8 cellular contexts compared by ENCODE assay signal in the genomic region with DNA sequence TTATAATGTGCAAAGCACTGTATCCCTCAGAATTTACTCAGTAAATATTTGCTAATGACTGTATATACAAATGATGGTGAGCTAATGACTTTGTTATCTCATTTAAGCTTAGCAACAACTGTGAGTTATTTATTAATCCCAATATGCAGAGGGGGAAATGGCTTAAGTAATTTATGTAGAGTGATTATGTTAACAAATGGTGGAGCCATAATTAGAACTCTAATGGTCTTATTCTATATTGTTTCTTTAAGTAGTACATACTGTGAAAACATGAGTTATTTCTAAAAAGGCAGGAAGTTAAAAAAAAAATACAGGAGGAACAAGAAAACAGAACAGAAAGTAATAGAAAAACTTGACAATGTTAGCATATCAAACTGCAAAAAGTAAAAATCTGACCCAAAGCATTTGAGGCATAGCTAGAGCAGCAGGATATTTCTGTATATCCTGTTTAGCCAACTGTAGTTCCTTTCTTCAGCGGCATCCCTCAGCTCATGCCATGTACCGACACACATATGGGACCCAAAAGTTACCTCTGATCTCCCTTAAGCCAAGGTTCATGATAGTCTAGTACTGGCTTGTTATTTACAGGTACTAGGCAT.
DNase-seq lines count a peak whose midpoint lies in the region; ATAC-seq and TF ChIP-seq lines count a peak whose summit lies in the region.

No MANE protein-coding gene starts in this region.

- H3F3A ChIP-seq in PC-9 (ENCODE audit: insufficient read depth, low read depth) = no peaks in the 10 kb centered on the region

- H3K9me3 Mint-ChIP-seq in effector memory CD8-positive, alpha-beta T cell = no peaks in the 10 kb centered on the region

- H3K4me3 Mint-ChIP-seq in effector memory CD8-positive, alpha-beta T cell = no peak overlapping the region

- peak; percentile 70 for ATAC-seq in GM21381 (IDR thresholded peaks at IDR 0.05; ENCODE audit: unreplicated experiment)
- peak; percentile 14 for ATAC-seq in effector memory CD8-positive, alpha-beta T cell (replicated peaks)

- POLR2A ChIA-PET in PC-9 (lab: Charles Lee; ENCODE audit: unreplicated experiment) = no interaction called here

- H3K27me3 ChIP-seq in Karpas-422 (ENCODE audit: low read length) = no peaks in the 10 kb centered on the region
- no peaks in the 10 kb centered on the region for H3K27me3 ChIP-seq in PC-9 (ENCODE audit: insufficient read depth, low read depth)

- H3K4me3 ChIP-seq in Karpas-422 (ENCODE audit: low read length) (peak overlapping the region; percentile 24), PC-9 (no peak overlapping the region)

- H4K20me1 ChIP-seq in Karpas-422 (ENCODE audit: insufficient read depth, low read depth, low read length) (no peaks in the 10 kb centered on the region), PC-9 (ENCODE audit: insufficient read depth) (no peaks in the 10 kb centered on the region)

- H3K9me2 ChIP-seq in Karpas-422 (replicated peaks; ENCODE audit: insufficient read depth, low read length) (no peaks in the 10 kb centered on the region), PC-9 (ENCODE audit: insufficient read depth) (no peaks in the 10 kb centered on the region)

- intact Hi-C loops in PC-9 (cut with micrococcal nuclease; ENCODE audit: unreplicated experiment) = no loop called here

- peak; percentile 3 for DNase-seq in GDM1 (lab: John Stamatoyannopoulos, UW)
- peak; percentile 81 for DNase-seq in Karpas-422
- no peak for DNase-seq in effector memory CD8-positive, alpha-beta T cell
- no peak for DNase-seq in hippocampal formation (lab: John Stamatoyannopoulos, UW)
- no peak for DNase-seq in HuH-7 (ENCODE audit: low spot score)
- no peak for DNase-seq in iPS-NIHi11 (ENCODE audit: low spot score)
- DNase-seq in PC-9 = no peak

- TF ChIP-seq CTCF in PC-9 (conservative IDR thresholded peaks at IDR 0.05) = no peak

- no peak overlapping the region for H2AFZ ChIP-seq in Karpas-422 (ENCODE audit: low read length)
- no peak overlapping the region for H2AFZ ChIP-seq in PC-9

- H3K9ac ChIP-seq in Karpas-422 (ENCODE audit: low read length) = peak overlapping the region; percentile 35

- H3K36me3 ChIP-seq in Karpas-422 (ENCODE audit: insufficient read depth, low read length) (peaks cover 18% of the 10 kb centered on the region; the same call in 1 of the 2 replicates), PC-9 (ENCODE audit: low read depth) (no peaks in the 10 kb centered on the region)

- H3K27ac Mint-ChIP-seq in effector memory CD8-positive, alpha-beta T cell = peak overlapping the region in 1 of 2 donors; percentile 60

- peak overlapping the region; percentile 84 for H3K27ac ChIP-seq in Karpas-422 (ENCODE audit: low read length)
- no peak overlapping the region for H3K27ac ChIP-seq in PC-9

- H3K79me2 ChIP-seq in Karpas-422 (ENCODE audit: low read length) = peaks cover 84% of the 10 kb centered on the region
- H3K79me2 ChIP-seq in PC-9 (ENCODE audit: low read depth) = no peaks in the 10 kb centered on the region

- H3K9me3 ChIP-seq in Karpas-422 (ENCODE audit: low read length) (no peaks in the 10 kb centered on the region), PC-9 (ENCODE audit: insufficient read depth, low read depth) (no peaks in the 10 kb centered on the region)

- BruUV-seq in PC-9 (replicated peaks; lab: Mats Ljungman, UMichigan) = no TSS peak

- H3K27me3 Mint-ChIP-seq in effector memory CD8-positive, alpha-beta T cell = no peaks in the 10 kb centered on the region

- H3K4me1 Mint-ChIP-seq in effector memory CD8-positive, alpha-beta T cell (ENCODE audit: low read depth in 2 of 2) = peaks cover 8 to 16% of the 10 kb centered on the region in 2 donors

- CTCF ChIA-PET in PC-9 (lab: Charles Lee) = no interaction called here

- no peaks in the 10 kb centered on the region for H3K36me3 Mint-ChIP-seq in effector memory CD8-positive, alpha-beta T cell (ENCODE audit: insufficient read depth)

- H3K4me1 ChIP-seq in Karpas-422 (ENCODE audit: low read length) (peaks cover 55% of the 10 kb centered on the region), PC-9 (replicated peaks; ENCODE audit: insufficient read depth) (no peaks in the 10 kb centered on the region)

- H3K4me2 ChIP-seq in Karpas-422 (ENCODE audit: low read depth, low read length, poor library complexity, severe bottlenecking) = peak overlapping the region; percentile 49
- H3K4me2 ChIP-seq in PC-9 = no peak overlapping the region

Comparison
In these comparisons a context has a peak if more than half of its experiments do, and no peak if none do; other contexts are left out.
1. DNase-seq: peak in GDM1 (single experiment) and Karpas-422 (single experiment); none in effector memory CD8-positive, alpha-beta T cell (0 of 3), hippocampal formation (0 of 2), HuH-7 (single experiment), iPS-NIHi11 (single experiment) and PC-9 (0 of 2).